Comparison of ENCODE assay signal across 32 cellular contexts in genomic region chr10:112713411-112713810, GRCh38.
DNase-seq lines count a peak whose midpoint lies in the region; FAIRE-seq and TF ChIP-seq lines count a peak whose summit lies in the region.
"Had no signal": no experiment of that assay in that cellular context is flagged by ENCODE, and none has a peak within 500 bp of the region (broad histone marks: within the 10 kb centered on the region; RNA-seq: fewer than 3 reads in every experiment).

No MANE protein-coding gene starts in this region.

- H3K27me3 ChIP-seq in astrocyte (ENCODE audit: insufficient read depth, low read length), result no peaks in the 10 kb centered on the region
- H3K27me3 ChIP-seq in stomach, result no peaks in the 10 kb centered on the region
- H3K27me3 ChIP-seq: cardiac muscle cell, gastrocnemius medialis, right lobe of liver, thyroid gland had no signal

- POLR2A ChIA-PET in HEK293 (lab: Yijun Ruan, JAX), result no interaction called here
- POLR2A ChIA-PET in activated CD4-positive, alpha-beta T cell treated with anti-CD3 and anti-CD28 coated beads, Interleukin-2, amount 10 ng/mL, durations not matched to agents 7 days and 5 days (lab: Charles Lee), result no interaction called here

- intact Hi-C loops in stomach (cut with DNase I; ENCODE audit: low total_unique reads), result no loop called here

- H3K4me3 ChIP-seq in HEK293 (ENCODE audit: low read depth, low read length), result no peak overlapping the region
- H3K4me3 ChIP-seq in astrocyte (ENCODE audit: insufficient read depth, low read depth, low read length), result no peak overlapping the region
- H3K4me3 ChIP-seq in stomach, result no peak overlapping the region
- H3K4me3 ChIP-seq: cardiac muscle cell, coronary artery, gastrocnemius medialis, lung, right lobe of liver, thyroid gland had no signal

- peaks cover 5% of the 10 kb centered on the region for H4K20me1 ChIP-seq in astrocyte (ENCODE audit: insufficient read depth, low read length)

- H3K36me3 Mint-ChIP-seq in astrocyte (ENCODE audit: low read depth, unreplicated experiment), result peaks cover 14% of the 10 kb centered on the region
- peaks cover 8% of the 10 kb centered on the region for H3K36me3 Mint-ChIP-seq in activated CD4-positive, alpha-beta T cell treated with anti-CD3 and anti-CD28 coated beads, Interleukin-2, amount 10 ng/mL, durations not matched to agents 7 days and 5 days (ENCODE audit: low read depth)
- H3K36me3 Mint-ChIP-seq: natural killer cell had no signal

- in situ Hi-C loops in GM13977 (cut with MboI; ENCODE audit: low pct_unique_long_range_greater_than_20kb, low sequenced_read_pairs, unreplicated experiment), result no loop called here

- H3K4me2 ChIP-seq in astrocyte (ENCODE audit: low read length), result no peak overlapping the region

- 94 to 99% (median 97%) methylated on average over 2 of the region's 2 CpGs for WGBS in stomach, 5 donors

- no peaks in the 10 kb centered on the region for H3K27me3 Mint-ChIP-seq in astrocyte (ENCODE audit: low read depth, unreplicated experiment)
- H3K27me3 Mint-ChIP-seq in activated CD4-positive, alpha-beta T cell treated with anti-CD3 and anti-CD28 coated beads, Interleukin-2, amount 10 ng/mL, durations not matched to agents 7 days and 5 days, result no peaks in the 10 kb centered on the region
- H3K27me3 Mint-ChIP-seq: activated CD4-positive, alpha-beta T cell treated with anti-CD3 and anti-CD28 coated beads for 36 hours; activated naive CD4-positive, alpha-beta T cell treated with anti-CD3 and anti-CD28 coated beads, Interleukin-2, amount 50 U/mL, for 24 hours; progenitor cell of endocrine pancreas had no signal

- peak; percentile 33 for DNase-seq in astrocyte (ENCODE audit: low read depth)
- peak; percentile 72 for DNase-seq in fibroblast of peridontal ligament (ENCODE audit: extremely low read depth)
- no peak for DNase-seq in activated CD4-positive, alpha-beta T cell treated with anti-CD3 and anti-CD28 coated beads, Interleukin-2, amount 10 ng/mL, durations not matched to agents 7 days and 5 days
- no peak for DNase-seq in GM13977 (ENCODE audit: low spot score)
- DNase-seq in DMS79 (lab: John Stamatoyannopoulos, UW), result no peak
- DNase-seq in stomach, result no peak
- DNase-seq: activated CD4-positive, alpha-beta T cell treated with anti-CD3 and anti-CD28 coated beads for 36 hours; anterior cingulate cortex; DND-41; effector memory CD4-positive, alpha-beta T cell; erythroblast; gastrocnemius medialis; left cardiac atrium; MV-4-11; natural killer cell; NCI-H446 treated with DMSO at 0.1 percent for 48 hours; NCI-H774; nucleus accumbens; right lobe of liver; SIG-M5; SW 1271; thyroid gland had no signal

- H3K9ac ChIP-seq in astrocyte (ENCODE audit: low read length), result no peak overlapping the region

- no peaks in the 10 kb centered on the region for H3K36me3 ChIP-seq in HEK293 (ENCODE audit: control insufficient read depth in 2 of 2, insufficient read depth in 1 of 2, low read length in 2 of 2)
- H3K36me3 ChIP-seq in astrocyte (ENCODE audit: insufficient read depth, low read length), result no peaks in the 10 kb centered on the region
- H3K36me3 ChIP-seq in stomach, result no peaks in the 10 kb centered on the region
- H3K36me3 ChIP-seq: cardiac muscle cell, gastrocnemius medialis, right lobe of liver, thyroid gland had no signal

- H3K79me2 ChIP-seq in astrocyte (ENCODE audit: insufficient read depth, low read length), result no peaks in the 10 kb centered on the region

- no peak for TF ChIP-seq EP300 in stomach (IDR thresholded peaks at IDR 0.05)

- H3K9me3 ChIP-seq in HEK293 (ENCODE audit: control insufficient read depth, insufficient read depth, low read depth, low read length), result no peaks in the 10 kb centered on the region
- no peaks in the 10 kb centered on the region for H3K9me3 ChIP-seq in astrocyte (ENCODE audit: insufficient read depth, low read depth, low read length)
- no peaks in the 10 kb centered on the region for H3K9me3 ChIP-seq in stomach
- H3K9me3 ChIP-seq: gastrocnemius medialis, right lobe of liver, thyroid gland had no signal

- CTCF ChIA-PET in HEK293 (lab: Yijun Ruan, JAX), result no interaction called here
- CTCF ChIA-PET in activated CD4-positive, alpha-beta T cell treated with anti-CD3 and anti-CD28 coated beads, Interleukin-2, amount 10 ng/mL, durations not matched to agents 7 days and 5 days (lab: Charles Lee), result no interaction called here

- H3K27ac Mint-ChIP-seq in astrocyte (ENCODE audit: unreplicated experiment), result no peak overlapping the region
- no peak overlapping the region for H3K27ac Mint-ChIP-seq in activated CD4-positive, alpha-beta T cell treated with anti-CD3 and anti-CD28 coated beads, Interleukin-2, amount 10 ng/mL, durations not matched to agents 7 days and 5 days
- H3K27ac Mint-ChIP-seq: activated CD4-positive, alpha-beta T cell treated with anti-CD3 and anti-CD28 coated beads for 36 hours; activated naive CD4-positive, alpha-beta T cell treated with anti-CD3 and anti-CD28 coated beads, Interleukin-2, amount 50 U/mL, for 24 hours; CD14-positive monocyte; natural killer cell; progenitor cell of endocrine pancreas had no signal

- H3K27ac ChIP-seq in HEK293 (ENCODE audit: extremely low read depth, low read depth, low read length) (no peak overlapping the region), astrocyte (ENCODE audit: low read depth, low read length) (no peak overlapping the region), stomach (no peak overlapping the region)
- H3K27ac ChIP-seq: cardiac muscle cell, coronary artery, gastrocnemius medialis, right lobe of liver, thyroid gland had no signal

- TF ChIP-seq CTCF in HEK293 (tag by site-specific recombination; IDR thresholded peaks at IDR 0.05) (no peak), astrocyte (IDR thresholded peaks at IDR 0.05; ENCODE audit: insufficient read depth, low read depth, low read length) (no peak), GM13977 (IDR thresholded peaks at IDR 0.05; ENCODE audit: extremely low read depth, insufficient read depth, missing control alignments) (no peak), stomach (IDR thresholded peaks at IDR 0.05) (no peak)

- no peak for FAIRE-seq in astrocyte (lab: Jason Lieb, UNC)
- FAIRE-seq: GM18507, GM19239, RCC 7860 had no signal

- H3K9me3 Mint-ChIP-seq in astrocyte (ENCODE audit: unreplicated experiment), result peaks cover 3% of the 10 kb centered on the region
- no peaks in the 10 kb centered on the region for H3K9me3 Mint-ChIP-seq in activated CD4-positive, alpha-beta T cell treated with anti-CD3 and anti-CD28 coated beads, Interleukin-2, amount 10 ng/mL, durations not matched to agents 7 days and 5 days
- H3K9me3 Mint-ChIP-seq: activated naive CD4-positive, alpha-beta T cell treated with anti-CD3 and anti-CD28 coated beads, Interleukin-2, amount 50 U/mL, for 24 hours; CD14-positive monocyte; natural killer cell had no signal

- H3K4me1 Mint-ChIP-seq in astrocyte (ENCODE audit: low read depth, unreplicated experiment), result peaks cover 35% of the 10 kb centered on the region
- no peaks in the 10 kb centered on the region for H3K4me1 Mint-ChIP-seq in activated CD4-positive, alpha-beta T cell treated with anti-CD3 and anti-CD28 coated beads, Interleukin-2, amount 10 ng/mL, durations not matched to agents 7 days and 5 days
- H3K4me1 Mint-ChIP-seq: activated CD4-positive, alpha-beta T cell treated with anti-CD3 and anti-CD28 coated beads for 36 hours; activated naive CD4-positive, alpha-beta T cell treated with anti-CD3 and anti-CD28 coated beads, Interleukin-2, amount 50 U/mL, for 24 hours had no signal

- H2AFZ ChIP-seq in astrocyte (ENCODE audit: low read depth, low read length), result no peak overlapping the region

- no peak for TF ChIP-seq POLR2A in stomach (IDR thresholded peaks at IDR 0.05)

- H3K4me1 ChIP-seq in HEK293 (ENCODE audit: control insufficient read depth, insufficient read depth, low read length) (no peaks in the 10 kb centered on the region), astrocyte (ENCODE audit: insufficient read depth, low read length) (peaks cover 8% of the 10 kb centered on the region), stomach (peaks cover 0 to 9% (median 3%) of the 10 kb centered on the region in 4 donors)
- H3K4me1 ChIP-seq: gastrocnemius medialis, thyroid gland had no signal

- H3K4me3 Mint-ChIP-seq in astrocyte (ENCODE audit: unreplicated experiment), result no peak overlapping the region
- no peak overlapping the region for H3K4me3 Mint-ChIP-seq in activated CD4-positive, alpha-beta T cell treated with anti-CD3 and anti-CD28 coated beads, Interleukin-2, amount 10 ng/mL, durations not matched to agents 7 days and 5 days
- H3K4me3 Mint-ChIP-seq: activated CD4-positive, alpha-beta T cell treated with anti-CD3 and anti-CD28 coated beads for 36 hours; activated naive CD4-positive, alpha-beta T cell treated with anti-CD3 and anti-CD28 coated beads, Interleukin-2, amount 50 U/mL, for 24 hours; CD14-positive monocyte; natural killer cell had no signal

TF ChIP-seq in HEK293, 187 proteins besides CTCF, POLR2A, EP300 and RAD21:
- TF ChIP-seq ZBTB17 (tag by site-specific recombination; IDR thresholded peaks at IDR 0.05), result 0 out of 2 replicates have a peak, but pooled peaks have one; percentile 23
- TF ChIP-seq ZNF239 (tag by site-specific recombination; IDR thresholded peaks at IDR 0.05), result no peak
- TF ChIP-seq ZNF391 (tag by site-specific recombination; IDR thresholded peaks at IDR 0.05; ENCODE audit: borderline replicate concordance, low read depth), result no peak

Comparison
In these comparisons a context has a peak if more than half of its experiments do, and no peak if none do; other contexts are left out.
1. DNase-seq: peak in astrocyte (single experiment) and fibroblast of peridontal ligament (single experiment); none in activated CD4-positive, alpha-beta T cell treated with anti-CD3 and anti-CD28 coated beads, Interleukin-2, amount 10 ng/mL, durations not matched to agents 7 days and 5 days (single experiment), GM13977 (single experiment), DMS79 (single experiment) and stomach (single experiment).